In the genomic region with DNA sequence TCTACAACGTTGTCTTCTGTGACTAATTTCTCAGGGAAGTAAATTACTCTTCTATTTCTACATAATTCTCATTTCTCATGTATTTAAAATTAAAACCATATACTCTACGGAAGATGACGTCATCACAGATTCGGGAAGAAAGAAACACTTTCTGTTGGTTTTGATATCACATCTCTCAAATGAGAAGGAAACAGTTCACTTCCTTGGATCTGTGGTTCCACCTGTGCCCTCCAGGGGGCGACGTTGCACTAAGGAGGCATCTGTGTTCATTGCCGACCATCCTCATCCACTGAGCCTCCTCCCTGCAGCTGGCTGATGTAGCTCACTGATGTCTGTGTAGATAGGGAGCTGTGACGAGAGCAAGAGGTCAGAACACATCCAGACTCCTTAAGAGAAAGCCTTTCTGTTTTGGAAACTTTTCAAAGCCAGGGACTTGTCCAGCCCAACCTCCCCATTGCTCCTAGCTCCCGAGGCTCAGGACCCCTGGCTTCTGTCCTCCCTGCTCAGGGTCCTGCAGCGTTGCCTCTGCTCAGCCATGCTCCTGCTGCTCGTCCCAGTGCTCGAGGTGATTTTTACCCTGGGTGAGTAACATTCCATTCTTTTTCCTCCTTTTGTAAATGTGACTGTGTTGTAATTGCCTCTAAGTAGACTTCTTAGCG, we compare ENCODE assay signal across 8 cellular contexts.
DNase-seq lines count a peak whose midpoint lies in the region; ATAC-seq, FAIRE-seq and TF ChIP-seq lines count a peak whose summit lies in the region.

No MANE protein-coding gene starts in this region.

- H3K27me3 Mint-ChIP-seq in activated T-helper 1 cell treated with anti-CD3 and anti-CD28 coated beads, Interleukin-12 subunit alpha, Interleukin-12 subunit beta, Interleukin-2, Interleukin-4 antibody, amounts not matched to agents 30 ng/mL and 10 ng/mL and 1 ng/mL, durations not matched to agents 14 hours and 24 hours and 36 hours (ENCODE audit: insufficient read depth): peaks cover 33% of the 10 kb centered on the region

- H3K9me1 ChIP-seq in keratinocyte (ENCODE audit: control insufficient read depth, extremely low read depth, insufficient read depth, low read length): no peaks in the 10 kb centered on the region

- no peaks in the 10 kb centered on the region for H3K4me1 ChIP-seq in PC-9 (replicated peaks; ENCODE audit: insufficient read depth)
- H3K4me1 ChIP-seq in keratinocyte (ENCODE audit: control insufficient read depth, extremely low read depth, insufficient read depth, low read length): no peaks in the 10 kb centered on the region

- no peaks in the 10 kb centered on the region for H3K9me3 ChIP-seq in PC-9 (ENCODE audit: insufficient read depth, low read depth)
- H3K9me3 ChIP-seq in keratinocyte (ENCODE audit: control insufficient read depth, low read depth, low read length): no peaks in the 10 kb centered on the region

- dilution Hi-C loops in keratinocyte (cut with MboI; ENCODE audit: extremely low pct_ligation_motif_present, low sequenced_read_pairs): no loop called here

- no peak for DNase-seq in AG09319 (ENCODE audit: extremely low read depth, low read depth)
- DNase-seq in GM19239 (ENCODE audit: insufficient read length, low spot score): no peak
- DNase-seq in PC-9: peak in 1 of 2 experiments; percentile 28
- peak; percentile 61 for DNase-seq in activated T-helper 1 cell treated with anti-CD3 and anti-CD28 coated beads, Interleukin-12 subunit alpha, Interleukin-12 subunit beta, Interleukin-2, Interleukin-4 antibody, amounts not matched to agents 30 ng/mL and 10 ng/mL and 1 ng/mL, durations not matched to agents 14 hours and 24 hours and 36 hours (ENCODE audit: low spot score)
- no peak for DNase-seq in keratinocyte (ENCODE audit: low read depth, low spot score)
- peak; percentile 31 for DNase-seq in stimulated activated CD8-positive, alpha-beta memory T cell treated with anti-CD3 and anti-CD28 coated beads, Interleukin-12 subunit alpha, Interleukin-12 subunit beta, amount 100 ng/mL, for 24 hours (ENCODE audit: extremely low read depth)

- H3K9ac ChIP-seq in keratinocyte (ENCODE audit: control insufficient read depth, extremely low read depth, insufficient read depth, low read length): no peak overlapping the region

- H3K9me2 ChIP-seq in PC-9 (ENCODE audit: insufficient read depth): no peaks in the 10 kb centered on the region

- H3K4me3 ChIP-seq in PC-9 (no peak overlapping the region), keratinocyte (ENCODE audit: control insufficient read depth in 2 of 3, extremely low read depth in 1 of 3, insufficient read depth in 2 of 3, low read depth in 1 of 3, low read length in 3 of 3) (no peak overlapping the region)

- peaks cover 11% of the 10 kb centered on the region for H3K4me1 Mint-ChIP-seq in activated T-helper 1 cell treated with anti-CD3 and anti-CD28 coated beads, Interleukin-12 subunit alpha, Interleukin-12 subunit beta, Interleukin-2, Interleukin-4 antibody, amounts not matched to agents 30 ng/mL and 10 ng/mL and 1 ng/mL, durations not matched to agents 14 hours and 24 hours and 36 hours (ENCODE audit: low read depth)

- H3K36me3 ChIP-seq in PC-9 (ENCODE audit: low read depth): no peaks in the 10 kb centered on the region
- H3K36me3 ChIP-seq in keratinocyte (ENCODE audit: control insufficient read depth in 2 of 2, extremely low read depth in 1 of 2, insufficient read depth in 2 of 2, low read length in 2 of 2): no peaks in the 10 kb centered on the region

- H3F3A ChIP-seq in PC-9 (ENCODE audit: insufficient read depth, low read depth): no peaks in the 10 kb centered on the region

- H3K79me2 ChIP-seq in PC-9 (ENCODE audit: low read depth) (no peaks in the 10 kb centered on the region), keratinocyte (ENCODE audit: control insufficient read depth, insufficient read depth, low read length) (no peaks in the 10 kb centered on the region)

- TF ChIP-seq CTCF in AG09319 (IDR thresholded peaks at IDR 0.05; ENCODE audit: low read depth, low read length) (peak; percentile 24), PC-9 (conservative IDR thresholded peaks at IDR 0.05) (peak; percentile 68), keratinocyte (optimal IDR thresholded peaks at IDR 0.05 in 1 of 3, IDR thresholded peaks at IDR 0.05 in 1 of 3, conservative IDR thresholded peaks at IDR 0.05 in 1 of 3; ENCODE audit: extremely low read depth in 1 of 3, insufficient read depth in 2 of 3, low read length in 3 of 3) (peak; percentile 60 to 86 (median 73))

- FAIRE-seq in GM19239 (lab: Jason Lieb, UNC) (peak; percentile 84), keratinocyte (lab: Jason Lieb, UNC) (no peak)

- CTCF ChIA-PET in PC-9 (lab: Charles Lee): no interaction called here

- H2AFZ ChIP-seq in PC-9: no peak overlapping the region
- no peak overlapping the region for H2AFZ ChIP-seq in keratinocyte (ENCODE audit: control insufficient read depth, low read length)

- peak overlapping the region; percentile 78 for H3K27ac Mint-ChIP-seq in activated T-helper 1 cell treated with anti-CD3 and anti-CD28 coated beads, Interleukin-12 subunit alpha, Interleukin-12 subunit beta, Interleukin-2, Interleukin-4 antibody, amounts not matched to agents 30 ng/mL and 10 ng/mL and 1 ng/mL, durations not matched to agents 14 hours and 24 hours and 36 hours

- no peak overlapping the region for H3K27ac ChIP-seq in PC-9
- H3K27ac ChIP-seq in keratinocyte (ENCODE audit: control insufficient read depth, insufficient read depth, low read length): no peak overlapping the region

- H3K9me3 Mint-ChIP-seq in activated T-helper 1 cell treated with anti-CD3 and anti-CD28 coated beads, Interleukin-12 subunit alpha, Interleukin-12 subunit beta, Interleukin-2, Interleukin-4 antibody, amounts not matched to agents 30 ng/mL and 10 ng/mL and 1 ng/mL, durations not matched to agents 14 hours and 24 hours and 36 hours: no peaks in the 10 kb centered on the region

- peaks cover 5% of the 10 kb centered on the region for H3K36me3 Mint-ChIP-seq in activated T-helper 1 cell treated with anti-CD3 and anti-CD28 coated beads, Interleukin-12 subunit alpha, Interleukin-12 subunit beta, Interleukin-2, Interleukin-4 antibody, amounts not matched to agents 30 ng/mL and 10 ng/mL and 1 ng/mL, durations not matched to agents 14 hours and 24 hours and 36 hours (ENCODE audit: low read depth)

- no peaks in the 10 kb centered on the region for H3K27me3 ChIP-seq in PC-9 (ENCODE audit: insufficient read depth, low read depth)
- peaks cover 3% of the 10 kb centered on the region for H3K27me3 ChIP-seq in keratinocyte (ENCODE audit: control insufficient read depth, extremely low read depth, insufficient read depth, low read length)

- no peak overlapping the region for H3K4me2 ChIP-seq in PC-9
- H3K4me2 ChIP-seq in keratinocyte (ENCODE audit: control insufficient read depth, extremely low read depth, insufficient read depth, low read depth, low read length): no peak overlapping the region

- POLR2A ChIA-PET in PC-9 (lab: Charles Lee; ENCODE audit: unreplicated experiment): no interaction called here

- H3K4me3 Mint-ChIP-seq in activated T-helper 1 cell treated with anti-CD3 and anti-CD28 coated beads, Interleukin-12 subunit alpha, Interleukin-12 subunit beta, Interleukin-2, Interleukin-4 antibody, amounts not matched to agents 30 ng/mL and 10 ng/mL and 1 ng/mL, durations not matched to agents 14 hours and 24 hours and 36 hours: peak overlapping the region; percentile 81

- intact Hi-C loops in PC-9 (cut with micrococcal nuclease; ENCODE audit: unreplicated experiment): no loop called here
- intact Hi-C loops in activated T-helper 1 cell treated with anti-CD3 and anti-CD28 coated beads, Interleukin-12 subunit alpha, Interleukin-12 subunit beta, Interleukin-2, Interleukin-4 antibody, amounts not matched to agents 30 ng/mL and 10 ng/mL and 1 ng/mL, durations not matched to agents 14 hours and 24 hours and 36 hours (cut with micrococcal nuclease): no loop called here

- no peaks in the 10 kb centered on the region for H4K20me1 ChIP-seq in PC-9 (ENCODE audit: insufficient read depth)
- H4K20me1 ChIP-seq in keratinocyte (ENCODE audit: control insufficient read depth, extremely low read depth, insufficient read depth, low read length): no peaks in the 10 kb centered on the region

- ATAC-seq in HG03039 (IDR thresholded peaks at IDR 0.05; ENCODE audit: unreplicated experiment) (no peak), HG02973 (IDR thresholded peaks at IDR 0.05; ENCODE audit: unreplicated experiment) (no peak)

- no TSS peak for BruUV-seq in PC-9 (replicated peaks; lab: Mats Ljungman, UMichigan)

Comparison
In these comparisons a context has a peak if more than half of its experiments do, and no peak if none do; other contexts are left out.
1. DNase-seq: peak in activated T-helper 1 cell treated with anti-CD3 and anti-CD28 coated beads, Interleukin-12 subunit alpha, Interleukin-12 subunit beta, Interleukin-2, Interleukin-4 antibody, amounts not matched to agents 30 ng/mL and 10 ng/mL and 1 ng/mL, durations not matched to agents 14 hours and 24 hours and 36 hours (single experiment) and stimulated activated CD8-positive, alpha-beta memory T cell treated with anti-CD3 and anti-CD28 coated beads, Interleukin-12 subunit alpha, Interleukin-12 subunit beta, amount 100 ng/mL, for 24 hours (single experiment); none in AG09319 (single experiment), GM19239 (single experiment) and keratinocyte (single experiment).
2. Peak in every context shown above with its lines, with median percentiles within 50 percentile points of each other: CTCF ChIP-seq.